8 cellular contexts compared by ENCODE assay signal in the genomic region with DNA sequence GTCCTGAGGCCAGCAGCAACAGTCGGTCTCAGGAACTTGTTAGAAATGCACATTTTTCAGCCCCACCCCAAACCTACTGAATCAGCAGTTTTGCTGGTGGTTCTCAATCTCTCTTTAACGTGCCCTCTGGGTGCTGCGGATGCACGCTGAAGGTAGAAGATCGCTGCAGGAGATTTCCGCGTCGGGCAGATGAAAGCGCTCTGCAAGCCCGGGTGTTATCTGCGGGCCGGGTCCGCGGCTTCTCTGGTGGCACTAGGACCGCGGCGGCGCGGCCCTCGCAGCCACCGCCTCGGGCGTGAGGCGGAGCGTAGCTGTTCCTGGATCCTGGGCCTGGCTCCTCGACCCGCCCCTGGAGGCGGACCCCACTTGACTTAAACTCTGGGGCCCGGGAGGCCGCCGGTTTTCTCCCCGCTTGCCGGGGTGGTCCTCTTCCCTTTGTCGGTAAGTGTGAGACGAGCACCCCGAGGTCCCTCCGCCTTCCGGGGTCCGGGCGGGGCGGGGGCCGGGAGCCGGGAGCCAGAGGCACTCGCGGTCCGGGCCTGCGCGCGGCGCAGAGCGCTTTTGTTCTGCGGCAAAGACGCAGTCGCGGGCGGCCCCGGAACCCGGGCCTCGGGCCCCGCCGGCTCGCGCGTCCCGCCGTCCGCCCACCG. TPM values are rescaled to one million over a fixed set of nuclear protein-coding genes. Genes with fewer than 3 reads are reported as not detected.
DNase-seq lines count a peak whose midpoint lies in the region; FAIRE-seq and TF ChIP-seq lines count a peak whose summit lies in the region.

A gene with protein sequence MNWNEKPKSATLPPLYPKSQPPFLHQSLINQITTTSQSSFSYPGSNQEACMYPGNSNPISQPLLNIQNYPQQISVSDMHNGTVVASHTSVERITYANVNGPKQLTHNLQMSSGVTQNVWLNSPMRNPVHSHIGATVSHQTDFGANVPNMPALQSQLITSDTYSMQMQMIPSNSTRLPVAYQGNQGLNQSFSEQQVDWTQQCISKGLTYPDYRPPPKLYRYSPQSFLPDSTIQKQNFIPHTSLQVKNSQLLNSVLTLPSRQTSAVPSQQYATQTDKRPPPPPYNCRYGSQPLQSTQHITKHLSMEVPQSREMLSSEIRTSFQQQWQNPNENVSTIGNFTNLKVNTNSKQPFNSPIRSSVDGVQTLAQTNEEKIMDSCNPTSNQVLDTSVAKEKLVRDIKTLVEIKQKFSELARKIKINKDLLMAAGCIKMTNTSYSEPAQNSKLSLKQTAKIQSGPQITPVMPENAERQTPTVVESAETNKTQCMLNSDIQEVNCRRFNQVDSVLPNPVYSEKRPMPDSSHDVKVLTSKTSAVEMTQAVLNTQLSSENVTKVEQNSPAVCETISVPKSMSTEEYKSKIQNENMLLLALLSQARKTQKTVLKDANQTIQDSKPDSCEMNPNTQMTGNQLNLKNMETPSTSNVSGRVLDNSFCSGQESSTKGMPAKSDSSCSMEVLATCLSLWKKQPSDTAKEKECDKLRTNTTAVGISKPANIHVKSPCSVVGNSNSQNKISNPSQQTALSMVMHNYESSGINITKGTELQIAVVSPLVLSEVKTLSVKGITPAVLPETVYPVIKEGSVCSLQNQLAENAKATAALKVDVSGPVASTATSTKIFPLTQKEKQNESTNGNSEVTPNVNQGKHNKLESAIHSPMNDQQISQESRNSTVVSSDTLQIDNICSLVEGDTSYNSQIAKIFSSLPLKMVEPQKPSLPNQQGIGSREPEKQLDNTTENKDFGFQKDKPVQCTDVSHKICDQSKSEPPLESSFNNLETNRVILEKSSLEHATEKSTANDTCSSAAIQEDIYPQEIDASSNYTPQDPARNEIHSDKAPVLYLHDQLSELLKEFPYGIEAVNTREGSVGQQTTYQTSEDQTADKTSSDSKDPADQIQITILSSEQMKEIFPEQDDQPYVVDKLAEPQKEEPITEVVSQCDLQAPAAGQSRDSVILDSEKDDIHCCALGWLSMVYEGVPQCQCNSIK (N-terminal part only) (plus strand): TSS at position 365 of the 650 bp plus-strand sequence. CDS start 21,541 bp downstream, outside the sequence.

- peaks cover 20% of the 10 kb centered on the region for H3F3A ChIP-seq in MM.1S (ENCODE audit: insufficient read depth, low read length)

- intact Hi-C loops in stomach (cut with DNase I; ENCODE audit: low total_unique reads): no loop called here

- peak within 1 kb of the TSS; percentile 92 for H3K27ac Mint-ChIP-seq in neural crest cell (ENCODE audit: unreplicated experiment)

- peak; percentile 67 for FAIRE-seq in G401.6 (lab: Jason Lieb, UNC)

- H3K9me3 ChIP-seq in MM.1S (replicated peaks; ENCODE audit: insufficient read depth, low read length) (no peaks in the 10 kb centered on the region), stomach (no peaks in the 10 kb centered on the region)

- peaks cover 36% of the 10 kb centered on the region for H3K4me1 Mint-ChIP-seq in neural crest cell

- TF ChIP-seq POLR2A in stomach (IDR thresholded peaks at IDR 0.05): peak in 1 of 4 donors; percentile 10

- DNase-seq in HCEC 1CT: peak; percentile 87
- DNase-seq in MM.1S: peak; percentile 93
- peak; percentile 91 for DNase-seq in SIG-M5 treated with dmso at 0.1 percent for 504 hours (lab: John Stamatoyannopoulos, UW; ENCODE audit: unreplicated experiment)
- peak; percentile 84 for DNase-seq in activated gamma-delta T cell treated with Interleukin-2 at 50 U/mL for 16 hours
- DNase-seq in foreskin fibroblast: peak; percentile 87 to 96
- peak; percentile 77 for DNase-seq in neural crest cell (ENCODE audit: low read depth, low spot score)
- peak; percentile 89 for DNase-seq in stomach

- H3K27me3 ChIP-seq in MM.1S (replicated peaks; ENCODE audit: insufficient read depth, low read length): no peaks in the 10 kb centered on the region
- no peaks in the 10 kb centered on the region for H3K27me3 ChIP-seq in stomach

- peak within 1 kb of the TSS; percentile 99 for H3K4me3 Mint-ChIP-seq in neural crest cell

- H3K27ac ChIP-seq in MM.1S (ENCODE audit: low read length) (peak within 1 kb of the TSS; percentile 76), stomach (peak within 1 kb of the TSS; percentile 93 to 98 (median 95))

- no peaks in the 10 kb centered on the region for H3K27me3 Mint-ChIP-seq in neural crest cell (ENCODE audit: low read depth)

- H3K79me2 ChIP-seq in MM.1S (ENCODE audit: low read length): peaks cover 46% of the 10 kb centered on the region

- H3K4me1 ChIP-seq in MM.1S (ENCODE audit: low read length) (peaks cover 12% of the 10 kb centered on the region), stomach (peaks cover 17 to 59% (median 40%) of the 10 kb centered on the region in 4 donors)

- H3K9me2 ChIP-seq in MM.1S (replicated peaks; ENCODE audit: insufficient read depth, low read length): no peaks in the 10 kb centered on the region

- peaks cover 13% of the 10 kb centered on the region for H3K36me3 Mint-ChIP-seq in neural crest cell (ENCODE audit: low read depth)

- TF ChIP-seq CTCF in MM.1S (IDR thresholded peaks at IDR 0.05; ENCODE audit: low read length) (no peak), foreskin fibroblast (IDR thresholded peaks at IDR 0.05; ENCODE audit: low read depth, low read length) (no peak), neural crest cell (conservative IDR thresholded peaks at IDR 0.05) (no peak), stomach (IDR thresholded peaks at IDR 0.05) (no peak)

- no peak for TF ChIP-seq EP300 in stomach (IDR thresholded peaks at IDR 0.05)

- peaks cover 11% of the 10 kb centered on the region for H3K36me3 ChIP-seq in MM.1S (replicated peaks; ENCODE audit: insufficient read depth, low read length)
- H3K36me3 ChIP-seq in stomach: peaks cover 0 to 26% (median 20%) of the 10 kb centered on the region in 4 donors

- H3K9ac ChIP-seq in MM.1S (ENCODE audit: low read length): peak within 1 kb of the TSS; percentile 78

- peak within 1 kb of the TSS; percentile 74 for H2AFZ ChIP-seq in MM.1S (ENCODE audit: low read length)

- peak within 1 kb of the TSS; percentile 80 for H3K4me2 ChIP-seq in MM.1S (ENCODE audit: low read depth, low read length)

- 0 to 1% (median 1%) methylated on average over 22 to 68 of the region's 68 CpGs for WGBS in stomach, 5 donors

- no peaks in the 10 kb centered on the region for H4K20me1 ChIP-seq in MM.1S (ENCODE audit: insufficient read depth, low read length)

- H3K4me3 ChIP-seq in MM.1S (ENCODE audit: low read length): peak within 1 kb of the TSS; percentile 85
- H3K4me3 ChIP-seq in foreskin fibroblast (ENCODE audit: low read depth in 1 of 2, low read length in 2 of 2): peak within 1 kb of the TSS; percentile 50 to 89
- H3K4me3 ChIP-seq in stomach: peak within 1 kb of the TSS; percentile 63 to 81 (median 66)

- H3K9me3 Mint-ChIP-seq in neural crest cell: peaks cover under 1% of the 10 kb centered on the region

RNA-seq across cellular contexts. Expression of the gene that starts here (rescaled TPM):
- total RNA-seq in neural crest cell (49.2 and 51.5 TPM in 2 replicates), stomach (100 to 1,000 TPM in 2 of 5 donors, 10 to 100 TPM in 3; 48.1 to 255 (median 80.0) TPM)
- polyA plus RNA-seq in stomach: 10 to 100 TPM; 15.4 to 32.0 (median 25.8) TPM

Comparison
In these comparisons a context has a peak if more than half of its experiments do, and no peak if none do; other contexts are left out.
1. Peak in every context shown above with its lines: DNase-seq, H3K4me3 ChIP-seq and H3K27ac ChIP-seq.